13 cellular contexts compared by ENCODE assay signal in the genomic region with DNA sequence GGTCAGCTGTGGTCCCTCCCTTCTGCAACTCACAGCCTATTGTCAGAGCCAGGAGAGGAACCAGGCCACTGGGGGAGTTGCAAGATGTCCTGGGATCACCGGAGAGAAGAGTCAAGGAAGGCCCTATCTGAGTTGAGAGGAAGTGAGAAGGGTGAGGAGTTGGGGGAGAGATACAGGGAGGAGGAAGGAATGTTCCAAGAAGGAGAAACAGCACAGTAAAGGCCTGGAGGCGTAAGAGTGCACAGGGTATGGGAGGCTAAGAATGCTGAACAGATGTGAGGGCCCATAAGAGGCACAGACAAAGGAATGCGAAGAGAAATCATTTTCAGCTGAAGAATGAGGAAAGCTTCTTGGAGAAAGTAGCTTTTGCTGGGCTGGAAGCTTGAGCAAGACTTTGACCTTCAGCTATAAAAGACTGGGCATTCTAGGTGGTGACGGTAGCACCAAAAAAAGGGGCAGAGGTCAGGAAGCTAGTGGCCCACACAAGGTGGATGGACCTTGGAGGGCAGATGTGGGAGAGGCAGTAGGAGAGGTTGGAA. TPM values are rescaled to one million over a fixed set of nuclear protein-coding genes. Genes with fewer than 3 reads are reported as not detected.
DNase-seq lines count a peak whose midpoint lies in the region; ATAC-seq and TF ChIP-seq lines count a peak whose summit lies in the region.
"Had no signal": no experiment of that assay in that cellular context is flagged by ENCODE, and none has a peak within 500 bp of the region (broad histone marks: within the 10 kb centered on the region; RNA-seq: fewer than 3 reads in every experiment).

No MANE protein-coding gene starts in this region.

- WGBS in endodermal cell (ENCODE audit: insufficient coverage in 1 of 2, insufficient read length in 1 of 2), 2 experiments, result 89 to 92% methylated on average over 4 of the region's 4 CpGs
- WGBS in esophagus squamous epithelium, 2 donors, result 81 to 86% methylated on average over 4 of the region's 4 CpGs

- H3K4me3 ChIP-seq in AG04450 (ENCODE audit: low read depth, low read length) (no peak overlapping the region), H7 (ENCODE audit: insufficient read depth, low read depth, low read length) (no peak overlapping the region), endodermal cell (ENCODE audit: low read length) (no peak overlapping the region), esophagus squamous epithelium (no peak overlapping the region)
- H3K4me3 ChIP-seq: thoracic aorta had no signal

- TF ChIP-seq POLR2A in esophagus squamous epithelium (IDR thresholded peaks at IDR 0.05), result no peak

- H3K36me3 ChIP-seq in H7 (replicated peaks; ENCODE audit: control insufficient read depth, insufficient read depth, low read length) (no peaks in the 10 kb centered on the region), endodermal cell (ENCODE audit: control insufficient read depth, insufficient read depth, low read length) (no peaks in the 10 kb centered on the region), esophagus squamous epithelium (no peaks in the 10 kb centered on the region)
- H3K36me3 ChIP-seq: thoracic aorta had no signal

- H3K27me3 ChIP-seq in AG04450 (ENCODE audit: control insufficient read depth, insufficient read depth, low read length), result no peaks in the 10 kb centered on the region
- H3K27me3 ChIP-seq in H7 (ENCODE audit: control insufficient read depth, insufficient read depth, low read length), result no peaks in the 10 kb centered on the region
- no peaks in the 10 kb centered on the region for H3K27me3 ChIP-seq in endodermal cell (ENCODE audit: control insufficient read depth, insufficient read depth, low read length, poor library complexity, severe bottlenecking)
- H3K27me3 ChIP-seq in esophagus squamous epithelium, result peaks cover 0 to 6% (median 0%) of the 10 kb centered on the region in 4 donors

- H3K27ac ChIP-seq in AG04450 (ENCODE audit: low read depth, low read length) (peak overlapping the region; percentile 57), endodermal cell (ENCODE audit: low read depth, low read length) (no peak overlapping the region), esophagus squamous epithelium (no peak overlapping the region)
- H3K27ac ChIP-seq: thoracic aorta had no signal

- H3K4me1 ChIP-seq in endodermal cell (ENCODE audit: control insufficient read depth, insufficient read depth, low read length) (peaks cover 5% of the 10 kb centered on the region), esophagus squamous epithelium (peaks cover 0 to 10% (median 6%) of the 10 kb centered on the region in 3 donors)

- no peaks in the 10 kb centered on the region for H3K9me3 ChIP-seq in AG04450 (ENCODE audit: control insufficient read depth, insufficient read depth, low read length)
- H3K9me3 ChIP-seq in endodermal cell (ENCODE audit: control insufficient read depth, low read length), result no peaks in the 10 kb centered on the region
- H3K9me3 ChIP-seq in esophagus squamous epithelium, result no peaks in the 10 kb centered on the region
- H3K9me3 ChIP-seq: thoracic aorta had no signal

- no peak overlapping the region for H3K9ac ChIP-seq in endodermal cell (ENCODE audit: extremely low read depth, low read length, poor library complexity, severe bottlenecking)

- POLR2A ChIA-PET in AG04450 (lab: Yijun Ruan, JAX), result no interaction called here

- no peaks in the 10 kb centered on the region for H3K36me3 Mint-ChIP-seq in endodermal cell (ENCODE audit: low read depth)
- H3K36me3 Mint-ChIP-seq: activated naive CD4-positive, alpha-beta T cell treated with anti-CD3 and anti-CD28 coated beads, Interleukin-2, amount 50 U/mL, for 72 hours had no signal

- no peak for ATAC-seq in HG03045 (IDR thresholded peaks at IDR 0.05; ENCODE audit: unreplicated experiment)
- ATAC-seq: activated naive CD4-positive, alpha-beta T cell treated with anti-CD3 and anti-CD28 coated beads, Interleukin-2, amount 50 U/mL, for 72 hours had no signal

- DNase-seq in AG04450 (ENCODE audit: low read depth, low spot score), result peak; percentile 27
- DNase-seq in H7, result peak; percentile 20
- DNase-seq in endodermal cell, result peak; percentile 47
- DNase-seq in mucosa of gallbladder (ENCODE audit: low spot score), result peak; percentile 8
- DNase-seq in NCI-H2029 treated with DMSO at 0.1 percent for 48 hours (lab: John Stamatoyannopoulos, UW), result no peak
- no peak for DNase-seq in esophagus squamous epithelium (lab: John Stamatoyannopoulos, UW)
- DNase-seq in HT-29 (ENCODE audit: low spot score), result no peak
- DNase-seq: activated CD8-positive, alpha-beta memory T cell treated with anti-CD3 and anti-CD28 coated beads for 24 hours; NCI-H2171; T1000 had no signal

- no peaks in the 10 kb centered on the region for H3K27me3 Mint-ChIP-seq in endodermal cell (ENCODE audit: insufficient read depth)

- intact Hi-C loops in esophagus squamous epithelium (cut with DNase I), result no loop called here

- no peaks in the 10 kb centered on the region for H3K9me3 Mint-ChIP-seq in endodermal cell
- H3K9me3 Mint-ChIP-seq: activated naive CD4-positive, alpha-beta T cell treated with anti-CD3 and anti-CD28 coated beads, Interleukin-2, amount 50 U/mL, for 72 hours had no signal

- TF ChIP-seq CTCF in AG04450 (IDR thresholded peaks at IDR 0.05; ENCODE audit: low read depth, low read length), result 0 out of 2 replicates have a peak, but pooled peaks have one; percentile 2
- no peak for TF ChIP-seq CTCF in endodermal cell (conservative IDR thresholded peaks at IDR 0.05)
- no peak for TF ChIP-seq CTCF in esophagus squamous epithelium (IDR thresholded peaks at IDR 0.05)

- no peak overlapping the region for H3K4me3 Mint-ChIP-seq in endodermal cell

- no peak overlapping the region for H3K27ac Mint-ChIP-seq in endodermal cell
- H3K27ac Mint-ChIP-seq: activated naive CD4-positive, alpha-beta T cell treated with anti-CD3 and anti-CD28 coated beads, Interleukin-2, amount 50 U/mL, for 72 hours had no signal

- H3K4me1 Mint-ChIP-seq in endodermal cell, result peaks cover 14% of the 10 kb centered on the region

- CTCF ChIA-PET in AG04450 (lab: Charles Lee), result no interaction called here

RNA-seq across cellular contexts. Expression of gene CSF1R, which starts 21.6 kb away (rescaled TPM):
- polyA plus RNA-seq in AG04450 (2011; rRNA removed), result 0.09 and 0.12 TPM in 2 replicates
- polyA minus RNA-seq in AG04450 (2011; rRNA and poly(A)+ RNA removed), result 0.69 TPM in 1 of 2 replicates, not detected in the other
- not detected in 2 replicates for total RNA-seq in H7 (2014; rRNA removed; shearing (Covaris generic))
- not detected for total RNA-seq in endodermal cell
- 0.39 TPM for polyA plus RNA-seq in endodermal cell (2013, experiment 1 of 2)
- polyA plus RNA-seq in endodermal cell (2013, experiment 2 of 2), result not detected
- total RNA-seq in mucosa of gallbladder, result 91.9 TPM
- total RNA-seq in esophagus squamous epithelium, result 10 to 100 TPM in 2 of 4 donors, 1 to 10 TPM in 2; 4.3 to 38.7 (median 15.1) TPM
- not detected in 2 replicates for total RNA-seq in HT-29 (2014; rRNA removed; shearing (Covaris generic))

RNA-seq across cellular contexts. Expression of gene PDGFRB, which starts 47.7 kb away (rescaled TPM):
- polyA plus RNA-seq in AG04450 (2011; rRNA removed), result 118 and 149 TPM in 2 replicates
- 317 and 389 TPM in 2 replicates for polyA minus RNA-seq in AG04450 (2011; rRNA and poly(A)+ RNA removed)
- total RNA-seq in H7 (2014; rRNA removed; shearing (Covaris generic)), result 0.48 and 3.2 TPM in 2 replicates
- total RNA-seq in endodermal cell (1 to 10 TPM; 4.1 to 6.5 TPM), mucosa of gallbladder (97.8 TPM), esophagus squamous epithelium (10 to 100 TPM in 3 of 4 donors, 1 to 10 TPM in 1; 5.6 to 51.7 (median 31.0) TPM)
- 18.6 TPM for polyA plus RNA-seq in endodermal cell (2013, experiment 1 of 2)
- polyA plus RNA-seq in endodermal cell (2013, experiment 2 of 2), result 22.1 TPM
- 1.1 TPM in 1 of 2 replicates, not detected in the other for total RNA-seq in HT-29 (2014; rRNA removed; shearing (Covaris generic))

RNA-seq across cellular contexts. Expression of gene CDX1, which starts 58.6 kb away (rescaled TPM):
- polyA plus RNA-seq in AG04450 (2011; rRNA removed), result 0.30 and 0.41 TPM in 2 replicates
- polyA minus RNA-seq in AG04450 (2011; rRNA and poly(A)+ RNA removed), result 0.26 TPM in 1 of 2 replicates, not detected in the other
- 0.62 TPM in 1 of 2 replicates, not detected in the other for total RNA-seq in H7 (2014; rRNA removed; shearing (Covaris generic))
- total RNA-seq in endodermal cell (not detected), mucosa of gallbladder (0.29 TPM), esophagus squamous epithelium (not detected)
- polyA plus RNA-seq in endodermal cell (2013, experiment 1 of 2), result 0.28 TPM
- polyA plus RNA-seq in endodermal cell (2013, experiment 2 of 2), result 0.33 TPM
- 3.9 and 6.6 TPM in 2 replicates for total RNA-seq in HT-29 (2014; rRNA removed; shearing (Covaris generic))
- total RNA-seq: activated naive CD4-positive, alpha-beta T cell treated with anti-CD3 and anti-CD28 coated beads, Interleukin-2, amount 50 U/mL, for 72 hours; thoracic aorta had no signal

Comparison
In these comparisons a context has a peak if more than half of its experiments do, and no peak if none do; other contexts are left out.
1. DNase-seq: peak in AG04450 (single experiment), H7 (single experiment), endodermal cell (single experiment) and mucosa of gallbladder (single experiment); none in NCI-H2029 treated with DMSO at 0.1 percent for 48 hours (single experiment), esophagus squamous epithelium (single experiment) and HT-29 (single experiment).